21 cellular contexts compared by ENCODE assay signal in the genomic region with DNA sequence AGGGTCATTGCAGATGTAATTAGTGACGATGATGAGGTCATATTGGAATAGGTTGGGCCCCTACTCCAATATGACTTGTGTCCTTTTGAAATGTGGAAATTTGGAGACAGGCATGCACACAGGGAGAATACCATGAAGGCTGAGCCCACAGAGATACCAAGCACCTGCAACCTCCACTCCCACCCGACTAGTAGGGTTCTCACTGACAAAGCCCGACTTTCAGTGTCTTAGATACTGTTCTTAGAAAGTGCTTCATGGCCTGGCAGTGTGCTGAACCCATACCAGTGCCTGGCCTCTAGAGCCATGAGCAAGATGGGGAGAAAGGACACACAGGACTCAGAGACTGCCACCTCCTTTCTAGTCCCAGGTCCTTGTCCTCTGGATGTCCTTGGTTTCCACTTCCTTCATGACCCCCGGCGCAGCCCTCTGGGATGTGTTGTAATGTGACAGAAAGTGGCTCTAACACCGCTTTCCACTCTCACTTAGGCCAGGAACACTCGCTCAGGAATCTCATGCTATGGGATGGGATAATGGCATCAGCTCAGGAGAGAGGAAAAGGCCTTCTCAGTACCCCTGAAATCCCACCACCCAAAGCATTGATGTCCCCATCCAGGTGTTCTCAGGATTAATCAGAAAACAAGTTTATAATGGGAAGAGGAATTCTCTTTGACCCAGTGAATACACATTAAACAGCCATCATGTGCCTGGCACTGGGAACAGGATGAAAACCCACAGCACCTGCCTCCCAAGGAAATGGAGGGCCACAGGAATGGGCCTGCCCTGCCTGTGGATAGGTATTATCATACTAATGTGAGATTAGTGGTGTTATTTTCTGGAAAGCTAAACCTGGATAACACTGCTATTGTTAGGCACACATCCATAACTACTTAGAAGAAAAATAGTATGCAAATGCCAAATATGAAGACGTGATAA. TPM values are rescaled to one million over a fixed set of nuclear protein-coding genes. Genes with fewer than 3 reads are reported as not detected.
A peak's percentile ranks its signal among the peaks of the same experiment; 100 is the strongest.
DNase-seq lines count a peak whose midpoint lies in the region; ATAC-seq lines count a peak whose summit lies in the region.
"Had no signal": no experiment of that assay in that cellular context is flagged by ENCODE, and none has a peak within 500 bp of the region (broad histone marks: within the 10 kb centered on the region; RNA-seq: fewer than 3 reads in every experiment).

No MANE protein-coding gene starts in this region.

- H3K27me3 ChIP-seq in Karpas-422 (ENCODE audit: low read length) = no peaks in the 10 kb centered on the region
- H3K27me3 ChIP-seq in iPS-20b (ENCODE audit: insufficient read depth, low read length) = no peaks in the 10 kb centered on the region
- H3K27me3 ChIP-seq: hepatocyte, suprapubic skin had no signal

- peak overlapping the region; percentile 52 for H3K27ac ChIP-seq in Karpas-422 (ENCODE audit: low read length)
- peak overlapping the region; percentile 6 for H3K27ac ChIP-seq in iPS-20b (ENCODE audit: low read length)
- H3K27ac ChIP-seq: hepatocyte, suprapubic skin had no signal

- peaks cover 7% of the 10 kb centered on the region for H3K79me2 ChIP-seq in Karpas-422 (ENCODE audit: low read length)
- H3K79me2 ChIP-seq: hepatocyte had no signal

- no peak overlapping the region for H3K4me3 ChIP-seq in Karpas-422 (ENCODE audit: low read length)
- H3K4me3 ChIP-seq in iPS-20b (ENCODE audit: low read length) = no peak overlapping the region
- H3K4me3 ChIP-seq: hepatocyte, suprapubic skin had no signal

- no peak overlapping the region for H3K9ac ChIP-seq in Karpas-422 (ENCODE audit: low read length)
- H3K9ac ChIP-seq in iPS-20b (ENCODE audit: low read depth, low read length) = peak overlapping the region; percentile 5; the same call in 1 of the 2 replicates

- peak; percentile 44 for DNase-seq in activated effector memory CD4-positive, alpha-beta T cell treated with anti-CD3 and anti-CD28 coated beads, Interleukin-2, amount 50 U/mL, for 16 hours
- DNase-seq in activated effector memory CD4-positive, alpha-beta T cell treated with Interleukin-2 at 50 U/mL for 16 hours = no peak
- DNase-seq in Karpas-422 (peak; percentile 62), SK-N-DZ (ENCODE audit: low spot score) (no peak)
- no peak for DNase-seq in stimulated activated naive CD8-positive, alpha-beta T cell treated with anti-CD3 and anti-CD28 coated beads, Interleukin-15, Interleukin-2, amounts not matched to agents 100 U/mL and 50 U/mL, for 24 hours
- no peak for DNase-seq in stimulated activated CD4-positive, alpha-beta T cell treated with anti-CD3 and anti-CD28 coated beads, Interleukin-4, amount 100 ng/mL, for 1 hour
- DNase-seq: activated CD4-positive, alpha-beta memory T cell treated with anti-CD3 and anti-CD28 coated beads for 36 hours; C1 segment of cervical spinal cord; DMS153; foreskin fibroblast; GDM1; mammary epithelial cell; NCI-H1436; NCI-H69; SHP77; stimulated activated CD4-positive, alpha-beta T cell treated with anti-CD3 and anti-CD28 coated beads, Interleukin-2, amount 100 ng/mL, for 48 hours; T-helper 1 cell had no signal

- H3K4me1 ChIP-seq in Karpas-422 (ENCODE audit: low read length) (peaks cover 35% of the 10 kb centered on the region), iPS-20b (ENCODE audit: insufficient read depth, low read length) (peaks cover 8% of the 10 kb centered on the region; the same call in 1 of the 2 replicates)
- H3K4me1 ChIP-seq: suprapubic skin had no signal

- H2AFZ ChIP-seq in Karpas-422 (ENCODE audit: low read length) = no peak overlapping the region
- H2AFZ ChIP-seq: hepatocyte had no signal

- H3K36me3 ChIP-seq in Karpas-422 (ENCODE audit: insufficient read depth, low read length) = peaks cover 33% of the 10 kb centered on the region
- peaks cover 47% of the 10 kb centered on the region for H3K36me3 ChIP-seq in iPS-20b (ENCODE audit: insufficient read depth, low read depth, low read length)

- H3K4me2 ChIP-seq in Karpas-422 (ENCODE audit: low read depth, low read length, poor library complexity, severe bottlenecking) = no peak overlapping the region
- H3K4me2 ChIP-seq: hepatocyte had no signal

- H3K9me3 ChIP-seq in Karpas-422 (ENCODE audit: low read length) (no peaks in the 10 kb centered on the region), iPS-20b (ENCODE audit: insufficient read depth, low read depth, low read length) (no peaks in the 10 kb centered on the region)
- H3K9me3 ChIP-seq: suprapubic skin had no signal

- no peaks in the 10 kb centered on the region for H3K9me2 ChIP-seq in Karpas-422 (replicated peaks; ENCODE audit: insufficient read depth, low read length)

- peak; percentile 33 for ATAC-seq in stimulated activated naive CD8-positive, alpha-beta T cell treated with anti-CD3 and anti-CD28 coated beads, Interleukin-15, Interleukin-2, amounts not matched to agents 100 U/mL and 50 U/mL, for 24 hours
- ATAC-seq in GM18867 (IDR thresholded peaks at IDR 0.05; ENCODE audit: unreplicated experiment) = no peak

- H4K20me1 ChIP-seq in Karpas-422 (ENCODE audit: insufficient read depth, low read depth, low read length) = peaks cover 21% of the 10 kb centered on the region

RNA-seq across cellular contexts. Expression of a gene that starts 59.9 kb away (rescaled TPM):
- total RNA-seq in Karpas-422 (2014; rRNA removed; shearing (Covaris generic); ENCODE audit: low replicate concordance) = 142 and 236 TPM in 2 replicates
- 78.2 and 110 TPM in 2 replicates for polyA plus RNA-seq in SK-N-DZ (2014; cell fraction: cytosol; rRNA removed)
- 37.2 and 55.6 TPM in 2 replicates for polyA plus RNA-seq in SK-N-DZ (2014; cell fraction: nucleus; rRNA removed)

Comparison
In these comparisons a context has a peak if more than half of its experiments do, and no peak if none do; other contexts are left out.
1. DNase-seq: peak in activated effector memory CD4-positive, alpha-beta T cell treated with anti-CD3 and anti-CD28 coated beads, Interleukin-2, amount 50 U/mL, for 16 hours (single experiment) and Karpas-422 (single experiment); none in activated effector memory CD4-positive, alpha-beta T cell treated with Interleukin-2 at 50 U/mL for 16 hours (single experiment), stimulated activated naive CD8-positive, alpha-beta T cell treated with anti-CD3 and anti-CD28 coated beads, Interleukin-15, Interleukin-2, amounts not matched to agents 100 U/mL and 50 U/mL, for 24 hours (single experiment), stimulated activated CD4-positive, alpha-beta T cell treated with anti-CD3 and anti-CD28 coated beads, Interleukin-4, amount 100 ng/mL, for 1 hour (single experiment) and SK-N-DZ (single experiment).